8 cellular contexts compared by ENCODE assay signal in the genomic region with DNA sequence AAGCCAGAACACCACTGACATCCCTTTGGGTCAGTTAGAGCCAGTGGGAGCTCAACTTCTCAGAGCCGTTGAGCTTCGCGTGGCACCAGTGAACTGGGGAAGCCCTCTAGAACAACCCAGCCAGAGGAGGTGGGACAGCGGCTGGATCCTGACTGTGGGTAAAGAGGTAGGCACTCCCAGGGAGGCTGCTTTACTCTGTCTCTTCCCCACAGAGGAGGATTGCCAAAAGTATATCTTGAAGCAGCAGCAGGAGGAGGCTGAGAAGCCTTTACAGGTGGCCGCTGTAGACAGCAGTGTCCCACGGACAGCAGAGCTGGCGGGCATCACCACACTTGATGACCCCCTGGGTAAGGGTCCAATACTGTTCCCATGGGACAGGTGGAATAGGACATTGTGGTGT. TPM values are rescaled to one million over a fixed set of nuclear protein-coding genes. Genes with fewer than 3 reads are reported as not detected.
DNase-seq lines count a peak whose midpoint lies in the region; ATAC-seq, FAIRE-seq and TF ChIP-seq lines count a peak whose summit lies in the region.

No MANE protein-coding gene starts in this region.

- H2BK15ac ChIP-seq in H1 (ENCODE audit: low read length) = no peak overlapping the region

- no peak for DNase-seq in MM.1S
- DNase-seq in H1 (ENCODE audit: low read depth in 1 of 2, low spot score in 2 of 2) = peak in 1 of 2 experiments; percentile 35
- DNase-seq in neural crest cell (ENCODE audit: low read depth, low spot score) = no peak
- no peak for DNase-seq in foreskin keratinocyte
- DNase-seq in HCEC 1CT = no peak
- DNase-seq in superior temporal gyrus (ENCODE audit: extremely low spot score) = no peak

- ATAC-seq in foreskin keratinocyte (no peak), HG03442 (IDR thresholded peaks at IDR 0.05; ENCODE audit: unreplicated experiment) (no peak)

- H3K23ac ChIP-seq in H1 (ENCODE audit: insufficient read length) = no peak overlapping the region

- H3K9ac ChIP-seq in BLaER1 = peak overlapping the region; percentile 97
- no peak overlapping the region for H3K9ac ChIP-seq in MM.1S (ENCODE audit: low read length)
- H3K9ac ChIP-seq in H1 (replicated peaks in 1 of 4; ENCODE audit: extremely low read depth in 1 of 4, low read depth in 3 of 4, low read length in 3 of 4) = no peak overlapping the region; a peak in 2 of 7 replicates

- H3K18ac ChIP-seq in H1 (ENCODE audit: extremely low read depth, low read length) = no peak overlapping the region

- peaks cover 5% of the 10 kb centered on the region for H3K36me3 Mint-ChIP-seq in neural crest cell (ENCODE audit: low read depth)

- H2AFZ ChIP-seq in MM.1S (ENCODE audit: low read length) (no peak overlapping the region), H1 (ENCODE audit: low read length) (no peak overlapping the region)

- H3K79me2 ChIP-seq in MM.1S (ENCODE audit: low read length) (peaks cover 28% of the 10 kb centered on the region), H1 (ENCODE audit: control insufficient read depth in 1 of 2, insufficient read depth in 2 of 2, low read length in 2 of 2) (peaks cover 0 to 12% of the 10 kb centered on the region in 2 experiments; a peak in 1 of 4 replicates)

- H4K20me1 ChIP-seq in BLaER1 (peaks cover 55% of the 10 kb centered on the region), MM.1S (ENCODE audit: insufficient read depth, low read length) (no peaks in the 10 kb centered on the region), H1 (replicated peaks in 1 of 2; ENCODE audit: control insufficient read depth in 1 of 2, insufficient read depth in 2 of 2, low read length in 2 of 2) (peaks cover 0 to 2% of the 10 kb centered on the region in 2 experiments)

- H3F3A ChIP-seq in MM.1S (ENCODE audit: insufficient read depth, low read length) = no peaks in the 10 kb centered on the region

- H3K27ac Mint-ChIP-seq in neural crest cell (ENCODE audit: unreplicated experiment) = no peak overlapping the region

- H3K4me3 Mint-ChIP-seq in neural crest cell = peak overlapping the region; percentile 97

- peaks cover 49% of the 10 kb centered on the region for H3K4me1 Mint-ChIP-seq in neural crest cell

- H3K79me1 ChIP-seq in H1 (ENCODE audit: low read depth, low read length) = no peaks in the 10 kb centered on the region; the same call in 1 of the 2 replicates

- CTCF ChIA-PET in H1 (lab: Charles Lee; ENCODE audit: partially characterized antibody) = interaction anchor here (0.9 to 8.1 kb wide), 10 partner anchors 14 to 382 kb away, joined by 3 to 52 read pairs (median 4); no protein-coding TSS in a partner anchor

- peak overlapping the region; percentile 95 for H3K4me3 ChIP-seq in BLaER1
- no peak overlapping the region for H3K4me3 ChIP-seq in MM.1S (ENCODE audit: low read length)
- H3K4me3 ChIP-seq in H1 (ENCODE audit: extremely low read depth in 1 of 4, insufficient read depth in 2 of 4, low read depth in 3 of 4, low read length in 4 of 4) = peak overlapping the region; percentile 73 to 87 (median 84); a peak in 7 of 8 replicates

- H3K4me1 ChIP-seq in BLaER1 (peaks cover 76% of the 10 kb centered on the region), MM.1S (ENCODE audit: low read length) (peaks cover 6% of the 10 kb centered on the region; the same call in 1 of the 2 replicates), H1 (replicated peaks in 1 of 4; ENCODE audit: control insufficient read depth in 3 of 4, insufficient read depth in 4 of 4, low read length in 3 of 4) (peaks cover 7 to 16% (median 13%) of the 10 kb centered on the region in 4 experiments), foreskin keratinocyte (no peaks in the 10 kb centered on the region)

- peak overlapping the region; percentile 92 for H3K4me2 ChIP-seq in BLaER1
- H3K4me2 ChIP-seq in MM.1S (ENCODE audit: low read depth, low read length) = peak overlapping the region; percentile 96; the same call in 1 of the 2 replicates
- H3K4me2 ChIP-seq in H1 (ENCODE audit: insufficient read depth in 1 of 2, low read depth in 2 of 2, low read length in 2 of 2) = peak overlapping the region; percentile 64 to 95

- H3K4ac ChIP-seq in H1 (replicated peaks; ENCODE audit: insufficient read length, low read depth, low read length) = no peak overlapping the region

- H3K27ac ChIP-seq in BLaER1 (peak overlapping the region; percentile 94), MM.1S (ENCODE audit: low read length) (no peak overlapping the region), H1 (ENCODE audit: low read depth, low read length) (no peak overlapping the region), foreskin keratinocyte (no peak overlapping the region)

- WGBS in H1 (ENCODE audit: extremely low coverage in 1 of 2, insufficient coverage in 1 of 2, insufficient read length in 1 of 2, insufficient replicate concordance in 2 of 2, low coverage in 1 of 2, low lambda C conversion rate in 2 of 2, missing lambda C conversion rate in 1 of 2), 2 experiments = 98% methylated on average over 7 of the region's 7 CpGs; no CpG with 5 or more reads in 1 of the 2 experiments

- H3K9me3 Mint-ChIP-seq in neural crest cell = no peaks in the 10 kb centered on the region

- H4K5ac ChIP-seq in H1 (ENCODE audit: insufficient read length, low read depth, low read length) = no peak overlapping the region

- H2BK20ac ChIP-seq in H1 (ENCODE audit: low read length) = no peak overlapping the region

- no peak overlapping the region for H2BK120ac ChIP-seq in H1 (replicated peaks; ENCODE audit: low read depth, low read length)

- H2AK5ac ChIP-seq in H1 (ENCODE audit: low read depth, low read length) = no peak overlapping the region

- H3K27me3 ChIP-seq in BLaER1 (no peaks in the 10 kb centered on the region), MM.1S (replicated peaks; ENCODE audit: insufficient read depth, low read length) (no peaks in the 10 kb centered on the region), H1 (replicated peaks in 1 of 4; ENCODE audit: control insufficient read depth in 3 of 4, extremely low read depth in 1 of 4, insufficient read depth in 3 of 4, low read length in 3 of 4) (no peaks in the 10 kb centered on the region), foreskin keratinocyte (no peaks in the 10 kb centered on the region)

- H3K9me3 ChIP-seq in BLaER1 (no peaks in the 10 kb centered on the region), MM.1S (replicated peaks; ENCODE audit: insufficient read depth, low read length) (no peaks in the 10 kb centered on the region), H1 (ENCODE audit: insufficient read depth in 2 of 2, low read depth in 1 of 2, low read length in 1 of 2) (no peaks in the 10 kb centered on the region)

- H3K27me3 Mint-ChIP-seq in neural crest cell (ENCODE audit: low read depth) = no peaks in the 10 kb centered on the region

- TF ChIP-seq EP300 in H1 (IDR thresholded peaks at IDR 0.05; ENCODE audit: borderline replicate concordance in 1 of 2, low read depth in 2 of 2, low read length in 2 of 2) = no peak

- TF ChIP-seq RAD21 in H1 (IDR thresholded peaks at IDR 0.05 in 1 of 2, conservative IDR thresholded peaks at IDR 0.05 in 1 of 2; ENCODE audit: low read depth in 2 of 2, low read length in 2 of 2) = no peak

- POLR2A ChIA-PET in H1 (lab: Charles Lee; ENCODE audit: partially characterized antibody) = interaction anchor here (0.7 to 3.7 kb wide), 8 partner anchors 8 to 179 kb away, joined by 3 to 38 read pairs (median 3); a partner anchor contains a TSS

- no peak for TF ChIP-seq CTCF in MM.1S (IDR thresholded peaks at IDR 0.05; ENCODE audit: low read length)
- no peak for TF ChIP-seq CTCF in H1 (IDR thresholded peaks at IDR 0.05; ENCODE audit: control extremely low read depth in 1 of 3, insufficient read depth in 1 of 3, low read depth in 1 of 3, low read length in 3 of 3)
- no peak for TF ChIP-seq CTCF in neural crest cell (conservative IDR thresholded peaks at IDR 0.05)
- no peak for TF ChIP-seq CTCF in foreskin keratinocyte (conservative IDR thresholded peaks at IDR 0.05)

- TF ChIP-seq POLR2A in H1 (IDR thresholded peaks at IDR 0.05; ENCODE audit: control extremely low read depth in 1 of 2, low read depth in 2 of 2, low read length in 2 of 2) = no peak

- H4K8ac ChIP-seq in H1 (ENCODE audit: extremely low read depth, insufficient read depth, low read length) = no peak overlapping the region

- peaks cover 21% of the 10 kb centered on the region for H3K23me2 ChIP-seq in H1 (ENCODE audit: low read depth, low read length)

- FAIRE-seq in H1 (lab: Jason Lieb, UNC) = no peak

- no peak overlapping the region for H3K56ac ChIP-seq in H1 (replicated peaks; ENCODE audit: insufficient read length, low read depth, low read length)

- H3K9me2 ChIP-seq in MM.1S (replicated peaks; ENCODE audit: insufficient read depth, low read length) = no peaks in the 10 kb centered on the region

- H3K14ac ChIP-seq in H1 (ENCODE audit: insufficient read length) = peak overlapping the region; percentile 29

- no peak overlapping the region for H2BK12ac ChIP-seq in H1 (ENCODE audit: low read depth, low read length)

- H4K91ac ChIP-seq in H1 (replicated peaks; ENCODE audit: insufficient read length, low read length) = no peak overlapping the region

- H3K36me3 ChIP-seq in BLaER1 (peaks cover 31% of the 10 kb centered on the region), MM.1S (replicated peaks; ENCODE audit: insufficient read depth, low read length) (no peaks in the 10 kb centered on the region), H1 (ENCODE audit: control insufficient read depth in 2 of 4, insufficient read depth in 4 of 4, low read length in 3 of 4) (peaks cover 3 to 11% (median 8%) of the 10 kb centered on the region in 4 experiments; a peak in 4 of 8 replicates)

- H2BK5ac ChIP-seq in H1 (ENCODE audit: low read depth, low read length) = no peak overlapping the region

RNA-seq across cellular contexts. Expression of a gene that starts 1.2 kb away (rescaled TPM):
- total RNA-seq in H1 (2021; fragmentation: NEBNext Ultra II Directional; extraction: Animal tissue kit (Norgen Biotek cat#: 25700)) = 19.7 and 22.1 TPM in 2 replicates
- 22.5 and 31.1 TPM in 2 replicates for polyA plus RNA-seq in H1 (2011; rRNA removed)
- polyA plus RNA-seq in H1 (2011; cell fraction: cytosol; rRNA removed) = 24.4 TPM
- polyA plus RNA-seq in H1 (2011; cell fraction: nucleus; rRNA removed) = 31.6 TPM
- polyA plus RNA-seq in H1 (2012, experiment 1 of 2) = 19.8 to 24.7 TPM (median 21.4 TPM) in 4 replicates
- polyA plus RNA-seq in H1 (2012, experiment 2 of 2) = 23.3 TPM
- polyA plus RNA-seq in H1 (2013, experiment 1 of 2) = 19.7 TPM
- polyA plus RNA-seq in H1 (2013, experiment 2 of 2) = 19.4 TPM
- 32.9 and 47.0 TPM in 2 replicates for polyA minus RNA-seq in H1 (2011; rRNA and poly(A)+ RNA removed)
- 17.0 TPM for polyA minus RNA-seq in H1 (2011; cell fraction: cytosol; rRNA and poly(A)+ RNA removed)
- polyA minus RNA-seq in H1 (2011; cell fraction: nucleus; rRNA and poly(A)+ RNA removed) = 14.5 TPM
- 39.5 and 39.8 TPM in 2 replicates for total RNA-seq in neural crest cell
- total RNA-seq in foreskin keratinocyte = 20.1 and 22.7 TPM in 2 replicates
- 39.4 and 39.5 TPM in 2 replicates for polyA plus RNA-seq in foreskin keratinocyte

RNA-seq across cellular contexts. Expression of a gene that starts 2.7 kb away (rescaled TPM):
- total RNA-seq in H1 (2021; fragmentation: NEBNext Ultra II Directional; extraction: Animal tissue kit (Norgen Biotek cat#: 25700)) = 31.9 and 34.8 TPM in 2 replicates
- polyA plus RNA-seq in H1 (2011; rRNA removed) (23.1 and 27.4 TPM in 2 replicates), foreskin keratinocyte (70.7 and 75.5 TPM in 2 replicates)
- 36.1 TPM for polyA plus RNA-seq in H1 (2011; cell fraction: cytosol; rRNA removed)
- polyA plus RNA-seq in H1 (2011; cell fraction: nucleus; rRNA removed) = 70.1 TPM
- 27.7 to 33.5 TPM (median 31.4 TPM) in 4 replicates for polyA plus RNA-seq in H1 (2012, experiment 1 of 2)
- polyA plus RNA-seq in H1 (2012, experiment 2 of 2) = 15.4 TPM
- polyA plus RNA-seq in H1 (2013, experiment 1 of 2) = 17.8 TPM
- 18.3 TPM for polyA plus RNA-seq in H1 (2013, experiment 2 of 2)
- 30.1 and 33.4 TPM in 2 replicates for polyA minus RNA-seq in H1 (2011; rRNA and poly(A)+ RNA removed)
- 17.3 TPM for polyA minus RNA-seq in H1 (2011; cell fraction: cytosol; rRNA and poly(A)+ RNA removed)
- 72.6 TPM for polyA minus RNA-seq in H1 (2011; cell fraction: nucleus; rRNA and poly(A)+ RNA removed)
- total RNA-seq in neural crest cell (48.9 and 50.2 TPM in 2 replicates), foreskin keratinocyte (45.3 and 52.9 TPM in 2 replicates)

RNA-seq across cellular contexts. Expression of a gene that starts 25.7 kb away (rescaled TPM):
- total RNA-seq in H1 (2021; fragmentation: NEBNext Ultra II Directional; extraction: Animal tissue kit (Norgen Biotek cat#: 25700)) = 45.5 and 47.0 TPM in 2 replicates
- polyA plus RNA-seq in H1 (2011; rRNA removed) (16.9 and 25.1 TPM in 2 replicates), foreskin keratinocyte (21.8 and 24.8 TPM in 2 replicates)
- polyA plus RNA-seq in H1 (2011; cell fraction: cytosol; rRNA removed) = 29.4 TPM
- polyA plus RNA-seq in H1 (2011; cell fraction: nucleus; rRNA removed) = 16.1 TPM
- 26.1 to 43.9 TPM (median 32.9 TPM) in 4 replicates for polyA plus RNA-seq in H1 (2012, experiment 1 of 2)
- polyA plus RNA-seq in H1 (2012, experiment 2 of 2) = 3.2 TPM
- 23.4 TPM for polyA plus RNA-seq in H1 (2013, experiment 1 of 2)
- 23.5 TPM for polyA plus RNA-seq in H1 (2013, experiment 2 of 2)
- 27.9 and 35.6 TPM in 2 replicates for polyA minus RNA-seq in H1 (2011; rRNA and poly(A)+ RNA removed)
- 21.1 TPM for polyA minus RNA-seq in H1 (2011; cell fraction: cytosol; rRNA and poly(A)+ RNA removed)
- polyA minus RNA-seq in H1 (2011; cell fraction: nucleus; rRNA and poly(A)+ RNA removed) = 26.2 TPM
- total RNA-seq in neural crest cell (48.4 and 50.0 TPM in 2 replicates), foreskin keratinocyte (64.4 and 64.7 TPM in 2 replicates)
